In genomic region chr12:95216704-95217376, GRCh38 we compare ENCODE assay signal across 8 cellular contexts. TPM values are rescaled to one million over a fixed set of nuclear protein-coding genes. Genes with fewer than 3 reads are reported as not detected.
A peak's percentile ranks its signal among the peaks of the same experiment; 100 is the strongest.
DNase-seq lines count a peak whose midpoint lies in the region; ATAC-seq and TF ChIP-seq lines count a peak whose summit lies in the region.

No MANE protein-coding gene starts in this region.

- intact Hi-C loops in activated CD4-positive, alpha-beta memory T cell treated with anti-CD3 and anti-CD28 coated beads for 36 hours (cut with micrococcal nuclease) = loop anchor here (1.0 to 5.0 kb wide), 9 partner anchors 100 to 1010 kb away; partner anchors contain the start of genes LTA4H, METAP2, NDUFA12 and NR2C1
- intact Hi-C loops in heart right ventricle (cut with DNase I) = loop anchor here in 9 of 10 donors (1.0 to 10.0 kb wide), 11 partner anchors 45 to 318 kb away; partner anchors contain the start of gene NR2C1 (in 1 of the 9)

- CTCF ChIA-PET in activated CD4-positive, alpha-beta memory T cell treated with anti-CD3 and anti-CD28 coated beads for 36 hours (lab: Charles Lee) = interaction anchor here (0.6 to 1.8 kb wide), 9 partner anchors 11 to 318 kb away, joined by 3 to 19 read pairs (median 4); partner anchors contain the start of genes METAP2 and NR2C1

- 0% methylated on average over 45 of the region's 45 CpGs for WGBS in heart right ventricle, 2 donors

- H3K9me3 Mint-ChIP-seq in activated CD4-positive, alpha-beta memory T cell treated with anti-CD3 and anti-CD28 coated beads for 36 hours = no peaks in the 10 kb centered on the region

- H3K9ac ChIP-seq in HUES6 (ENCODE audit: low read length) = peak overlapping the region; percentile 97

- H3K27ac ChIP-seq in HUES6 (ENCODE audit: low read depth, low read length) = peak overlapping the region; percentile 91
- peak overlapping the region; percentile 57 to 98 (median 95) for H3K27ac ChIP-seq in heart right ventricle

- H3K4me3 Mint-ChIP-seq in activated CD4-positive, alpha-beta memory T cell treated with anti-CD3 and anti-CD28 coated beads for 36 hours = peak overlapping the region; percentile 89

- H3K4me3 ChIP-seq in GM06990 (replicated peaks; ENCODE audit: low read depth, low read length) (peak overlapping the region; percentile 92), HUES6 (ENCODE audit: low read depth, low read length) (peak overlapping the region; percentile 86), heart right ventricle (peak overlapping the region; percentile 72 to 92 (median 85)), retinal pigment epithelial cell (ENCODE audit: low read length) (peak overlapping the region; percentile 90)

- no peaks in the 10 kb centered on the region for H3K27me3 Mint-ChIP-seq in activated CD4-positive, alpha-beta memory T cell treated with anti-CD3 and anti-CD28 coated beads for 36 hours

- H3K4me1 ChIP-seq in HUES6 (ENCODE audit: control insufficient read depth, insufficient read depth, low read length) (peaks cover 19% of the 10 kb centered on the region), heart right ventricle (peaks cover 0 to 68% (median 35%) of the 10 kb centered on the region in 9 donors)

- DNase-seq in GM06990 (ENCODE audit: extremely low read depth, insufficient read length) (no peak), heart right ventricle (no peak), retinal pigment epithelial cell (ENCODE audit: low read depth) (no peak), T1000 (lab: John Stamatoyannopoulos, UW) (no peak), COLO829 (ENCODE audit: low spot score) (no peak)
- no peak for DNase-seq in activated CD4-positive, alpha-beta memory T cell treated with anti-CD3 and anti-CD28 coated beads for 36 hours

- peak overlapping the region; percentile 61 for H3K27ac Mint-ChIP-seq in activated CD4-positive, alpha-beta memory T cell treated with anti-CD3 and anti-CD28 coated beads for 36 hours

- H3K27me3 ChIP-seq in GM06990 (replicated peaks; ENCODE audit: control insufficient read depth, insufficient read depth, low read length) (no peaks in the 10 kb centered on the region), HUES6 (ENCODE audit: control insufficient read depth, insufficient read depth, low read length) (no peaks in the 10 kb centered on the region), heart right ventricle (no peaks in the 10 kb centered on the region)

- ATAC-seq in GM21515 (IDR thresholded peaks at IDR 0.05; ENCODE audit: unreplicated experiment) (peak; percentile 25), heart right ventricle (peak in 6 of 8 donors; percentile 0 to 33 (median 8))

- POLR2A ChIA-PET in activated CD4-positive, alpha-beta memory T cell treated with anti-CD3 and anti-CD28 coated beads for 36 hours (lab: Charles Lee) = interaction anchor here (0.6 to 2.2 kb wide), 7 partner anchors 12 to 726 kb away, joined by 3 to 16 read pairs (median 5); partner anchors contain the start of genes AMDHD1, CCDC38, METAP2 and NR2C1

- H3K9me3 ChIP-seq in HUES6 (ENCODE audit: control insufficient read depth, insufficient read depth, low read depth, low read length) = no peaks in the 10 kb centered on the region
- H3K9me3 ChIP-seq in heart right ventricle = no peaks in the 10 kb centered on the region

- TF ChIP-seq CTCF in GM06990 (IDR thresholded peaks at IDR 0.05; ENCODE audit: insufficient read depth, low read length, poor library complexity, severe bottlenecking) (no peak), heart right ventricle (IDR thresholded peaks at IDR 0.05) (no peak), retinal pigment epithelial cell (conservative IDR thresholded peaks at IDR 0.05; ENCODE audit: low read depth, low read length) (no peak)

- peaks cover 31% of the 10 kb centered on the region for H3K4me1 Mint-ChIP-seq in activated CD4-positive, alpha-beta memory T cell treated with anti-CD3 and anti-CD28 coated beads for 36 hours (ENCODE audit: low read depth)

- H3K36me3 Mint-ChIP-seq in activated CD4-positive, alpha-beta memory T cell treated with anti-CD3 and anti-CD28 coated beads for 36 hours = peaks cover 3% of the 10 kb centered on the region

- H3K36me3 ChIP-seq in GM06990 (ENCODE audit: control insufficient read depth, insufficient read depth, low read length) (no peaks in the 10 kb centered on the region), HUES6 (ENCODE audit: control insufficient read depth, insufficient read depth, low read length) (no peaks in the 10 kb centered on the region), heart right ventricle (no peaks in the 10 kb centered on the region)

RNA-seq across cellular contexts. Expression of gene FGD6, which starts 0.4 kb away (rescaled TPM):
- 1 to 10 TPM in 1 of 2 experiments, under 1 TPM in 1; 0.78 to 1.1 TPM for total RNA-seq in activated CD4-positive, alpha-beta memory T cell treated with anti-CD3 and anti-CD28 coated beads for 36 hours
- 10 to 100 TPM; 15.6 to 33.4 (median 22.6) TPM for total RNA-seq in heart right ventricle
- 1 to 10 TPM; 1.2 to 2.8 TPM for polyA plus RNA-seq in heart right ventricle

RNA-seq across cellular contexts. Expression of gene VEZT, which starts 0.8 kb away (rescaled TPM):
- total RNA-seq in activated CD4-positive, alpha-beta memory T cell treated with anti-CD3 and anti-CD28 coated beads for 36 hours = 10 to 100 TPM; 50.7 to 54.4 TPM
- 10 to 100 TPM; 56.0 to 92.5 (median 75.0) TPM for total RNA-seq in heart right ventricle
- polyA plus RNA-seq in heart right ventricle = 10 to 100 TPM; 17.1 to 23.6 TPM

Comparison
In these comparisons a context has a peak if more than half of its experiments do, and no peak if none do; other contexts are left out.
1. RNA of gene FGD6, which starts 0.4 kb away (total RNA-seq): 15.6 to 33.4 TPM in heart right ventricle; 0.78 to 1.1 TPM in activated CD4-positive, alpha-beta memory T cell treated with anti-CD3 and anti-CD28 coated beads for 36 hours; every median in the first group is over 4 times any median in the second.
2. Peak in every context shown above with its lines, with median percentiles within 50 percentile points of each other: H3K4me3 ChIP-seq.